In the genomic region with DNA sequence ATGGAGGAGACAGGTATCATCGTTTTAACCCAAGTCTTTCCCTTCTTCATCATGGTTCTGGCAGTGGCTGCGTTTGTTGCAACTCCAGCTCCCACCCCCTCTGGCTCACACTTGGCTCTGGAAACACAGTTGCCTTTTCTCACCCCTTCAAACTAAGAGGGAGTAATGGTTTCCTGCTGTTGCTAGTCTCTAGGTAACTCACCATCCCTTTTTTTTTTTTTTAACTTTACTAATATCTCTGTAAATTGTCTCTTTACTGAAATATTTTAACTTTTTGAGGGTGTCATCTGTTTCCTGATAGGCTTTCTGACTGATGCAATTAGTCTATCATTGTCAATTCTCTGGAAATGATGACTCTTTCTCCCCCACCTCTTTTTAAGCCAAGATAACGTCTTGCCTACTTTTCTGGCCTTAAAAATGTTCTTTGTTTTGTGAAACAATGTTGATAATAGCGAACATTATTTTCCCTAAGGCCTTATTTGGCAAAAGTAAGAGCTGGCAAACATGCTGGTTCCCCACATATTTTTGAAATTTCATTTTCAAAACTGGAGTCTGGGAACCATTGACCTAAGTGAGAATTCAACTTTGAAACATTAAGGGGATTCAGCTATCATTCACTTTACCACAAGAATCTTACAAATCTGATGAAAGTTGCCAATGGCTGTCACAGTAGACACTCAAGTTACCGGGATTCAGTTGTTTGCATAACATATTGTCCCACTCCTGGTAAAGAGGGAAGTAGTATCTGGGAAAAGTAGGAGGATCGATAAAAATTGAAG, we compare ENCODE assay signal across 18 cellular contexts.
DNase-seq lines count a peak whose midpoint lies in the region; ATAC-seq and TF ChIP-seq lines count a peak whose summit lies in the region.
"Had no signal": no experiment of that assay in that cellular context is flagged by ENCODE, and none has a peak within 500 bp of the region (broad histone marks: within the 10 kb centered on the region; RNA-seq: fewer than 3 reads in every experiment).

No MANE protein-coding gene starts in this region.

- POLR2A ChIA-PET in CD4-positive, alpha-beta T cell (lab: Charles Lee) = no interaction called here

- peaks cover 4% of the 10 kb centered on the region for H3K9me3 Mint-ChIP-seq in osteocyte (ENCODE audit: unreplicated experiment)
- H3K9me3 Mint-ChIP-seq in CD4-positive, alpha-beta T cell = no peaks in the 10 kb centered on the region

- peaks cover 24% of the 10 kb centered on the region for H3K4me1 ChIP-seq in ACC112 (ENCODE audit: control insufficient read depth, insufficient read depth, low read length, unreplicated experiment)
- H3K4me1 ChIP-seq: BLaER1 treated with 17β-estradiol and CSF1 and Interleukin-3, amounts not matched to agents 10 nM and 100 nM had no signal

- peaks cover 4% of the 10 kb centered on the region for H3K36me3 Mint-ChIP-seq in osteocyte (ENCODE audit: unreplicated experiment)
- no peaks in the 10 kb centered on the region for H3K36me3 Mint-ChIP-seq in CD4-positive, alpha-beta T cell (ENCODE audit: low read depth)

- H3K27ac Mint-ChIP-seq in osteocyte (ENCODE audit: unreplicated experiment) = peak overlapping the region; percentile 84
- H3K27ac Mint-ChIP-seq in CD4-positive, alpha-beta T cell = no peak overlapping the region

- H3K36me3 ChIP-seq in ACC112 (ENCODE audit: insufficient read depth, low read length) = no peaks in the 10 kb centered on the region
- H3K36me3 ChIP-seq: BLaER1 treated with 17β-estradiol and CSF1 and Interleukin-3, amounts not matched to agents 10 nM and 100 nM had no signal

- no peaks in the 10 kb centered on the region for H3K79me2 ChIP-seq in ACC112 (ENCODE audit: control insufficient read depth, insufficient read depth, low read length, unreplicated experiment)

- no peaks in the 10 kb centered on the region for H3K27me3 ChIP-seq in ACC112 (ENCODE audit: insufficient read depth, low read length)
- H3K27me3 ChIP-seq in CD4-positive, alpha-beta T cell (ENCODE audit: control insufficient read depth, insufficient read depth, low read length) = no peaks in the 10 kb centered on the region
- H3K27me3 ChIP-seq: BLaER1 treated with 17β-estradiol and CSF1 and Interleukin-3, amounts not matched to agents 10 nM and 100 nM had no signal

- ATAC-seq in HG02642 (IDR thresholded peaks at IDR 0.05; ENCODE audit: poor library complexity, unreplicated experiment) = no peak
- ATAC-seq in CD4-positive, alpha-beta T cell (ENCODE audit: poor library complexity) = no peak
- ATAC-seq: HCT116 had no signal

- H3K27ac ChIP-seq in ACC112 (ENCODE audit: low read depth, low read length) = peak overlapping the region; percentile 22
- no peak overlapping the region for H3K27ac ChIP-seq in CD4-positive, alpha-beta T cell (ENCODE audit: low read depth, low read length)
- H3K27ac ChIP-seq: 22Rv1; BLaER1 treated with 17β-estradiol and CSF1 and Interleukin-3, amounts not matched to agents 10 nM and 100 nM; HL-60 had no signal

- intact Hi-C loops in CD4-positive, alpha-beta T cell (cut with DNase I, micrococcal nuclease) = no loop called here

- H3K4me3 ChIP-seq in ACC112 (ENCODE audit: low read depth, low read length) = no peak overlapping the region; the same call in 1 of the 2 replicates
- H3K4me3 ChIP-seq: BLaER1 treated with 17β-estradiol and CSF1 and Interleukin-3, amounts not matched to agents 10 nM and 100 nM had no signal

- no peak overlapping the region for H3K4me3 Mint-ChIP-seq in osteocyte (ENCODE audit: unreplicated experiment)
- no peak overlapping the region for H3K4me3 Mint-ChIP-seq in CD4-positive, alpha-beta T cell

- no peaks in the 10 kb centered on the region for H3K9me3 ChIP-seq in CD4-positive, alpha-beta T cell (ENCODE audit: control insufficient read depth, low read length)
- H3K9me3 ChIP-seq: BLaER1 treated with 17β-estradiol and CSF1 and Interleukin-3, amounts not matched to agents 10 nM and 100 nM had no signal

- in situ Hi-C loops in KBM-7 (cut with MboI; ENCODE audit: low pct_unique_long_range_greater_than_20kb, low sequenced_read_pairs) = no loop called here

- no peaks in the 10 kb centered on the region for H3K27me3 Mint-ChIP-seq in osteocyte (ENCODE audit: unreplicated experiment)
- H3K27me3 Mint-ChIP-seq in CD4-positive, alpha-beta T cell = no peaks in the 10 kb centered on the region

- no peak for TF ChIP-seq CTCF in osteocyte (IDR thresholded peaks at IDR 0.05)
- TF ChIP-seq CTCF in CD4-positive, alpha-beta T cell (IDR thresholded peaks at IDR 0.05) = no peak

- DNase-seq in OCI-M1 (lab: John Stamatoyannopoulos, UW) (peak; percentile 11), fibroblast of peridontal ligament (ENCODE audit: extremely low read depth) (peak; percentile 86), osteocyte (ENCODE audit: extremely low spot score, unreplicated experiment) (no peak), KBM-7 (no peak)
- DNase-seq in CD4-positive, alpha-beta T cell = no peak
- DNase-seq in stimulated activated naive CD4-positive, alpha-beta T cell (lab: John Stamatoyannopoulos, UW) = no peak
- DNase-seq: DMS153, NCI-H1048, NCI-H2107, NCI-H345, NCI-H526 treated with DMSO at 0.1 percent for 48 hours, RPMI8226 had no signal

- peaks cover 39% of the 10 kb centered on the region for H3K4me1 Mint-ChIP-seq in osteocyte (ENCODE audit: unreplicated experiment)
- H3K4me1 Mint-ChIP-seq in CD4-positive, alpha-beta T cell (ENCODE audit: low read depth) = no peaks in the 10 kb centered on the region

- CTCF ChIA-PET in CD4-positive, alpha-beta T cell (lab: Charles Lee) = no interaction called here

- peak overlapping the region; percentile 82 for H2AFZ ChIP-seq in ACC112 (ENCODE audit: low read length, unreplicated experiment)

Comparison
In these comparisons a context has a peak if more than half of its experiments do, and no peak if none do; other contexts are left out.
1. DNase-seq: peak in OCI-M1 (single experiment) and fibroblast of peridontal ligament (single experiment); none in osteocyte (single experiment), CD4-positive, alpha-beta T cell (0 of 10), KBM-7 (single experiment) and stimulated activated naive CD4-positive, alpha-beta T cell (0 of 6).